Comparison of ENCODE assay signal across 27 cellular contexts in the genomic region with DNA sequence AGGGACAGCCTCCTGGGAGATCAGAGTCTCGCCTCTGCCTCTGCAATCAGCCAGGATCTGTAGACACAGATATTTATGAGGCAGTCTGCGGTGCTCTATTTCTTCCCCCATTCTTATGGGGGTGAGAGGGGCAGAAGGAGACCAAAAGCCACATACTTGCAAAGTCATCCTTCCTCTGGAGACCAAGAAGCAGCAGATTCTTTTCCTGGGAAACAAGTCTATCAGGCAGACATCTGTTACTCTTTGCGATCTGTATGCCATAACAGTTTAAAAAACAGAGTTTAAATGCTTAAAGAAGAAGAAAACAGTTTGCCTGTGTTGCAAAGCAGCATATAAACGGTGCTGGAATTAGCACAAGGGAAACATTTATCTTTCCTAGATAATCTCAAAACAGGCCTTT. TPM values are rescaled to one million over a fixed set of nuclear protein-coding genes. Genes with fewer than 3 reads are reported as not detected.
A peak's percentile ranks its signal among the peaks of the same experiment; 100 is the strongest.
DNase-seq lines count a peak whose midpoint lies in the region; ATAC-seq, FAIRE-seq and TF ChIP-seq lines count a peak whose summit lies in the region.
"Had no signal": no experiment of that assay in that cellular context is flagged by ENCODE, and none has a peak within 500 bp of the region (broad histone marks: within the 10 kb centered on the region; RNA-seq: fewer than 3 reads in every experiment).

No MANE protein-coding gene starts in this region.

- no peaks in the 10 kb centered on the region for H3K9me2 ChIP-seq in Loucy (replicated peaks; ENCODE audit: low read depth, low read length)

- H3K36me3 ChIP-seq in Loucy (ENCODE audit: insufficient read depth, low read length) (no peaks in the 10 kb centered on the region), transverse colon (no peaks in the 10 kb centered on the region), kidney (ENCODE audit: control insufficient read depth in 1 of 2, insufficient read depth in 2 of 2, low read length in 2 of 2) (no peaks in the 10 kb centered on the region)

- H3K27ac ChIP-seq in transverse colon (peak overlapping the region; percentile 41 to 67 (median 54)), kidney (ENCODE audit: low read depth in 2 of 2, low read length in 2 of 2) (no peak overlapping the region)
- H3K27ac ChIP-seq: RWPE1 had no signal

- H3F3A ChIP-seq in Loucy (ENCODE audit: low read depth): no peaks in the 10 kb centered on the region

- no peak for ATAC-seq in activated CD4-positive, CD25-positive, alpha-beta regulatory T cell treated with anti-CD3 and anti-CD28 coated beads, Interleukin-2, amount 50 U/mL, for 24 hours
- ATAC-seq: activated naive CD4-positive, alpha-beta T cell treated with anti-CD3 and anti-CD28 coated beads, Interleukin-2, amount 50 U/mL, for 72 hours; GM12878; HCT116; right cardiac atrium; stimulated activated effector memory CD8-positive, alpha-beta T cell treated with anti-CD3 and anti-CD28 coated beads, Interleukin-12 subunit alpha, Interleukin-12 subunit beta, amount 100 ng/mL, for 72 hours had no signal

- H3K27me3 ChIP-seq in Loucy (ENCODE audit: insufficient read depth, low read length, poor library complexity, severe bottlenecking) (no peaks in the 10 kb centered on the region), transverse colon (no peaks in the 10 kb centered on the region)

- H3K4me2 ChIP-seq in Loucy (ENCODE audit: low read depth, low read length, poor library complexity, severe bottlenecking): peak overlapping the region; percentile 54

- no peak for TF ChIP-seq EP300 in transverse colon (IDR thresholded peaks at IDR 0.05; ENCODE audit: low read depth)

- H3K4me3 ChIP-seq in Loucy (ENCODE audit: low read length, poor library complexity, severe bottlenecking) (peak overlapping the region; percentile 30), transverse colon (no peak overlapping the region), kidney (ENCODE audit: low read length in 2 of 2) (no peak overlapping the region)
- H3K4me3 ChIP-seq: GM12878 had no signal

- intact Hi-C loops in transverse colon (cut with DNase I; ENCODE audit: low total_unique reads): no loop called here
- intact Hi-C loops in kidney (cut with DNase I): no loop called here

- H3K4me1 Mint-ChIP-seq in activated naive CD8-positive, alpha-beta T cell (ENCODE audit: low read depth): peaks cover 71% of the 10 kb centered on the region
- peaks cover 69% of the 10 kb centered on the region for H3K4me1 Mint-ChIP-seq in activated naive CD8-positive, alpha-beta T cell treated with anti-CD3 and anti-CD28 coated beads for 36 hours
- H3K4me1 Mint-ChIP-seq in glutamatergic neuron (ENCODE audit: low read depth, unreplicated experiment): peaks cover 13% of the 10 kb centered on the region

- H3K9ac ChIP-seq in Loucy (ENCODE audit: low read depth, low read length, poor library complexity, severe bottlenecking) (peak overlapping the region; percentile 21), kidney (ENCODE audit: low read length in 2 of 2) (no peak overlapping the region)

- H3K4me3 Mint-ChIP-seq in activated naive CD8-positive, alpha-beta T cell: no peak overlapping the region
- H3K4me3 Mint-ChIP-seq in activated naive CD8-positive, alpha-beta T cell treated with anti-CD3 and anti-CD28 coated beads for 36 hours: no peak overlapping the region
- H3K4me3 Mint-ChIP-seq in glutamatergic neuron (ENCODE audit: unreplicated experiment): no peak overlapping the region
- H3K4me3 Mint-ChIP-seq: activated T-helper 1 cell treated with anti-CD3 and anti-CD28 coated beads, Interleukin-12 subunit alpha, Interleukin-12 subunit beta, Interleukin-2, Interleukin-4 antibody, amounts not matched to agents 30 ng/mL and 10 ng/mL and 1 ng/mL, durations not matched to agents 14 hours and 24 hours and 36 hours; neural crest cell; stimulated activated effector memory CD8-positive, alpha-beta T cell treated with anti-CD3 and anti-CD28 coated beads, Interleukin-12 subunit alpha, Interleukin-12 subunit beta, amount 100 ng/mL, for 72 hours; T-helper 1 cell treated with Interleukin-12 subunit alpha and Interleukin-12 subunit beta and Interleukin-4 antibody, amounts not matched to agents 30 μg/mL and 1 μg/mL, for 36 hours had no signal

- H3K36me3 Mint-ChIP-seq in activated naive CD8-positive, alpha-beta T cell: peaks cover 4% of the 10 kb centered on the region
- peaks cover 23% of the 10 kb centered on the region for H3K36me3 Mint-ChIP-seq in activated naive CD8-positive, alpha-beta T cell treated with anti-CD3 and anti-CD28 coated beads for 36 hours
- H3K36me3 Mint-ChIP-seq in glutamatergic neuron (ENCODE audit: unreplicated experiment): no peaks in the 10 kb centered on the region
- H3K36me3 Mint-ChIP-seq: activated naive CD4-positive, alpha-beta T cell treated with anti-CD3 and anti-CD28 coated beads, Interleukin-2, amount 50 U/mL, for 72 hours had no signal

- H3K27me3 Mint-ChIP-seq in activated naive CD8-positive, alpha-beta T cell: no peaks in the 10 kb centered on the region
- no peaks in the 10 kb centered on the region for H3K27me3 Mint-ChIP-seq in activated naive CD8-positive, alpha-beta T cell treated with anti-CD3 and anti-CD28 coated beads for 36 hours
- H3K27me3 Mint-ChIP-seq in glutamatergic neuron (ENCODE audit: unreplicated experiment): no peaks in the 10 kb centered on the region

- H2AFZ ChIP-seq in Loucy (ENCODE audit: low read length): no peak overlapping the region

- no peak for TF ChIP-seq POLR2A in transverse colon (IDR thresholded peaks at IDR 0.05)

- H3K9me3 Mint-ChIP-seq in activated naive CD8-positive, alpha-beta T cell (ENCODE audit: low read depth): no peaks in the 10 kb centered on the region
- H3K9me3 Mint-ChIP-seq in activated naive CD8-positive, alpha-beta T cell treated with anti-CD3 and anti-CD28 coated beads for 36 hours: no peaks in the 10 kb centered on the region
- H3K9me3 Mint-ChIP-seq in glutamatergic neuron (ENCODE audit: unreplicated experiment): peaks cover 2% of the 10 kb centered on the region
- H3K9me3 Mint-ChIP-seq: activated naive CD4-positive, alpha-beta T cell treated with anti-CD3 and anti-CD28 coated beads, Interleukin-2, amount 50 U/mL, for 72 hours; activated T-helper 1 cell treated with anti-CD3 and anti-CD28 coated beads, Interleukin-12 subunit alpha, Interleukin-12 subunit beta, Interleukin-2, Interleukin-4 antibody, amounts not matched to agents 30 ng/mL and 10 ng/mL and 1 ng/mL, durations not matched to agents 14 hours and 24 hours and 36 hours; neural crest cell; stimulated activated effector memory CD8-positive, alpha-beta T cell treated with anti-CD3 and anti-CD28 coated beads, Interleukin-12 subunit alpha, Interleukin-12 subunit beta, amount 100 ng/mL, for 72 hours; T-helper 1 cell treated with Interleukin-12 subunit alpha and Interleukin-12 subunit beta and Interleukin-4 antibody, amounts not matched to agents 30 μg/mL and 1 μg/mL, for 36 hours had no signal

- H4K20me1 ChIP-seq in Loucy (ENCODE audit: insufficient read depth, low read length, poor library complexity, severe bottlenecking): no peaks in the 10 kb centered on the region

- H3K79me2 ChIP-seq in Loucy (ENCODE audit: insufficient read depth, low read length): no peaks in the 10 kb centered on the region

- H3K9me3 ChIP-seq in Loucy (ENCODE audit: insufficient read depth, low read depth, low read length): no peaks in the 10 kb centered on the region
- no peaks in the 10 kb centered on the region for H3K9me3 ChIP-seq in transverse colon
- H3K9me3 ChIP-seq in kidney (ENCODE audit: control insufficient read depth in 1 of 2, low read length in 2 of 2): no peaks in the 10 kb centered on the region

- H3K4me1 ChIP-seq in Loucy (ENCODE audit: insufficient read depth, low read length, poor library complexity, severe bottlenecking) (peaks cover 47% of the 10 kb centered on the region), transverse colon (peaks cover 18 to 32% (median 22%) of the 10 kb centered on the region in 4 donors), kidney (ENCODE audit: control insufficient read depth in 1 of 2, insufficient read depth in 1 of 2, low read depth in 1 of 2, low read length in 2 of 2) (no peaks in the 10 kb centered on the region)

- TF ChIP-seq CTCF in Loucy (conservative IDR thresholded peaks at IDR 0.05; ENCODE audit: low read length) (no peak), glutamatergic neuron (IDR thresholded peaks at IDR 0.05; ENCODE audit: partially characterized antibody, unreplicated experiment) (no peak), transverse colon (IDR thresholded peaks at IDR 0.05) (no peak), kidney (IDR thresholded peaks at IDR 0.05; ENCODE audit: borderline replicate concordance, extremely low read depth, insufficient read depth) (no peak)

- no peak for FAIRE-seq in kidney (lab: Jason Lieb, UNC)
- FAIRE-seq: D721Med, GM12878, HTR-8/SVneo had no signal

- in situ Hi-C loops in transverse colon (cut with MboI; ENCODE audit: low pct_ligation_motif_present in 1 of 4, low pct_unique_long_range_greater_than_20kb in 1 of 4, low sequenced_read_pairs in 3 of 4): no loop called here

- H3K27ac Mint-ChIP-seq in activated naive CD8-positive, alpha-beta T cell: peak overlapping the region; percentile 61
- no peak overlapping the region for H3K27ac Mint-ChIP-seq in activated naive CD8-positive, alpha-beta T cell treated with anti-CD3 and anti-CD28 coated beads for 36 hours
- peak overlapping the region; percentile 19 for H3K27ac Mint-ChIP-seq in glutamatergic neuron (ENCODE audit: unreplicated experiment)
- H3K27ac Mint-ChIP-seq: activated naive CD4-positive, alpha-beta T cell treated with anti-CD3 and anti-CD28 coated beads, Interleukin-2, amount 50 U/mL, for 72 hours; activated T-helper 1 cell treated with anti-CD3 and anti-CD28 coated beads, Interleukin-12 subunit alpha, Interleukin-12 subunit beta, Interleukin-2, Interleukin-4 antibody, amounts not matched to agents 30 ng/mL and 10 ng/mL and 1 ng/mL, durations not matched to agents 14 hours and 24 hours and 36 hours; stimulated activated effector memory CD8-positive, alpha-beta T cell treated with anti-CD3 and anti-CD28 coated beads, Interleukin-12 subunit alpha, Interleukin-12 subunit beta, amount 100 ng/mL, for 72 hours; T-helper 1 cell treated with Interleukin-12 subunit alpha and Interleukin-12 subunit beta and Interleukin-4 antibody, amounts not matched to agents 30 μg/mL and 1 μg/mL, for 36 hours had no signal

- 62 to 63% methylated on average over 2 to 4 of the region's 4 CpGs for WGBS in transverse colon (ENCODE audit: low coverage in 1 of 2), 2 donors

- DNase-seq in activated naive CD8-positive, alpha-beta T cell treated with anti-CD3 and anti-CD28 coated beads for 36 hours: no peak
- DNase-seq in glutamatergic neuron (no peak), transverse colon (no peak), kidney (no peak), kidney glomerular epithelial cell (lab: John Stamatoyannopoulos, UW) (no peak)
- DNase-seq: C1 segment of cervical spinal cord; cerebellar nuclear complex; islet precursor cell; KBM-7; NCI-H1417 treated with DMSO at 0.1 percent for 48 hours; NCI-H2081; right cardiac atrium; stimulated activated CD4-positive, alpha-beta T cell treated with anti-CD3 and anti-CD28 coated beads, Interleukin-4, amount 100 ng/mL, for 1 hour; substantia nigra had no signal

RNA-seq across cellular contexts. Expression of a gene that starts 50.6 kb away (rescaled TPM):
- 100 to 1,000 TPM; 273 to 294 TPM for total RNA-seq in activated naive CD8-positive, alpha-beta T cell treated with anti-CD3 and anti-CD28 coated beads for 36 hours
- total RNA-seq in glutamatergic neuron (ENCODE audit: unreplicated experiment): 311 TPM
- total RNA-seq in transverse colon: 10 to 100 TPM; 26.3 to 47.1 (median 38.8) TPM
- 19.9 TPM for total RNA-seq in kidney
- polyA plus RNA-seq in kidney (ENCODE audit: insufficient read depth, low read depth, low replicate concordance): 25.4 TPM

Comparison
In these comparisons a context has a peak if more than half of its experiments do, and no peak if none do; other contexts are left out.
1. H3K27ac ChIP-seq: peak in transverse colon (4 of 4); none in kidney (0 of 2).